10 cellular contexts compared by ENCODE assay signal in genomic region chr7:99359465-99360154, GRCh38.
"Had no signal": no experiment of that assay in that cellular context is flagged by ENCODE, and none has a peak within 500 bp of the region (broad histone marks: within the 10 kb centered on the region; RNA-seq: fewer than 3 reads in every experiment).

No MANE protein-coding gene starts in this region.

- H3K27ac ChIP-seq: ovary, thyroid gland had no signal

- H3K9me3 Mint-ChIP-seq: nephron progenitor cell; stimulated activated effector memory CD8-positive, alpha-beta T cell treated with anti-CD3 and anti-CD28 coated beads, Interleukin-12 subunit alpha, Interleukin-12 subunit beta, amount 100 ng/mL, for 72 hours had no signal

- H3K27me3 ChIP-seq: ovary, thyroid gland had no signal

- H3K4me3 ChIP-seq: ovary, thyroid gland had no signal

- H3K4me3 Mint-ChIP-seq: nephron progenitor cell; stimulated activated effector memory CD8-positive, alpha-beta T cell treated with anti-CD3 and anti-CD28 coated beads, Interleukin-12 subunit alpha, Interleukin-12 subunit beta, amount 100 ng/mL, for 72 hours; T-helper 17 cell had no signal

- H3K36me3 ChIP-seq: ovary had no signal

- H3K4me1 Mint-ChIP-seq: nephron progenitor cell; stimulated activated effector memory CD8-positive, alpha-beta T cell treated with anti-CD3 and anti-CD28 coated beads, Interleukin-12 subunit alpha, Interleukin-12 subunit beta, amount 100 ng/mL, for 72 hours; T-helper 17 cell had no signal

- H3K4me1 ChIP-seq: thyroid gland had no signal

- H3K27me3 Mint-ChIP-seq: T-helper 17 cell had no signal

- DNase-seq: activated CD4-positive, alpha-beta T cell treated with anti-CD3 and anti-CD28 coated beads, Interleukin-2, amount 50 U/mL, for 1 hour; activated CD4-positive, CD25-positive, alpha-beta regulatory T cell; activated CD8-positive, alpha-beta memory T cell treated with anti-CD3 and anti-CD28 coated beads for 24 hours; activated naive CD4-positive, alpha-beta T cell treated with Interleukin-2 at 50 U/mL for 16 hours; anterior cingulate cortex; nephron progenitor cell; T-helper 17 cell; thyroid gland had no signal

- ATAC-seq: stimulated activated effector memory CD8-positive, alpha-beta T cell treated with anti-CD3 and anti-CD28 coated beads, Interleukin-12 subunit alpha, Interleukin-12 subunit beta, amount 100 ng/mL, for 72 hours; T-helper 17 cell had no signal

- H3K27ac Mint-ChIP-seq: nephron progenitor cell; stimulated activated effector memory CD8-positive, alpha-beta T cell treated with anti-CD3 and anti-CD28 coated beads, Interleukin-12 subunit alpha, Interleukin-12 subunit beta, amount 100 ng/mL, for 72 hours had no signal

- H3K9me3 ChIP-seq: ovary, thyroid gland had no signal
